In the genomic region with DNA sequence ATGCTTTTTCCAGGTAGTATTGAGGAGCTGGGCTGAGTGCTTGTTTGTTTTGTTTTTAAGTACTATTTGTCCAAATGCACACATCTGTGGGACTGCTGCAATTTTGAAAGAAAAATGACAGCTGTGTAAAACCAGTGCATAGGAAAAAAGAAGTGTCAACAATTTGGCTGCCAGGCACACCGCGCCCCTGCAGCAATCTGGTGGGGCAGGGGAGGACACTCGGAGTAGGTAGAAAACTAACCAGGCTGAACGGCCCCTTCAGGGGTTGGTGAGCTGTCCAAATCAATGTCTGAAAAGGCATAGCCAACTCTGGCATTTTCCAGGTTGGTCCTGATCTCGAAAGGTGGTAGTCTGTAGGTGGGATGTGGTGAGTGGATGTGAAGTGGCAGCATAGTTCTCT, we compare ENCODE assay signal across 12 cellular contexts. TPM values are rescaled to one million over a fixed set of nuclear protein-coding genes. Genes with fewer than 3 reads are reported as not detected.
DNase-seq lines count a peak whose midpoint lies in the region; ATAC-seq and TF ChIP-seq lines count a peak whose summit lies in the region.
"Had no signal": no experiment of that assay in that cellular context is flagged by ENCODE, and none has a peak within 500 bp of the region (broad histone marks: within the 10 kb centered on the region; RNA-seq: fewer than 3 reads in every experiment).

No MANE protein-coding gene starts in this region.

- TF ChIP-seq CTCF in astrocyte of the cerebellum (IDR thresholded peaks at IDR 0.05; ENCODE audit: low read depth, low read length, missing control alignments) = no peak

- in situ Hi-C loops in astrocyte of the cerebellum (cut with HindIII; ENCODE audit: low sequenced_read_pairs) = no loop called here

- no peak for DNase-seq in T-helper 1 cell
- DNase-seq in astrocyte of the cerebellum (ENCODE audit: low read depth) = no peak
- DNase-seq in immature natural killer cell = no peak
- DNase-seq in stimulated activated naive B cell treated with anti-CD40 and anti-IgM and Interleukin-4, amounts not matched to agents 10 μg/mL and 1 μg/mL and 100 μg/mL, for 72 hours = no peak
- no peak for DNase-seq in inferior parietal cortex (ENCODE audit: extremely low spot score)
- no peak for DNase-seq in GM19240 (ENCODE audit: insufficient read length, low spot score)
- DNase-seq: effector CD4-positive, alpha-beta T cell; HCEC 1CT; occipital lobe; stimulated activated CD8-positive, alpha-beta memory T cell treated with anti-CD3 and anti-CD28 coated beads, Interleukin-4, amount 100 ng/mL, for 48 hours had no signal

- H3K4me1 Mint-ChIP-seq in T-helper 1 cell treated with Interleukin-12 subunit alpha and Interleukin-12 subunit beta and Interleukin-4 antibody, amounts not matched to agents 30 μg/mL and 1 μg/mL, for 36 hours (ENCODE audit: low read depth) = no peaks in the 10 kb centered on the region
- H3K4me1 Mint-ChIP-seq in immature natural killer cell = peaks cover 15 to 17% of the 10 kb centered on the region in 2 donors
- H3K4me1 Mint-ChIP-seq in stimulated activated naive B cell treated with anti-CD40 and anti-IgM and Interleukin-4, amounts not matched to agents 10 μg/mL and 1 μg/mL and 100 μg/mL, for 72 hours = peaks cover 7 to 12% of the 10 kb centered on the region in 2 donors

- H3K4me3 Mint-ChIP-seq in T-helper 1 cell treated with Interleukin-12 subunit alpha and Interleukin-12 subunit beta and Interleukin-4 antibody, amounts not matched to agents 30 μg/mL and 1 μg/mL, for 36 hours = peak overlapping the region; percentile 73
- H3K4me3 Mint-ChIP-seq in immature natural killer cell = peak overlapping the region; percentile 73 to 90 (median 82)
- peak overlapping the region; percentile 87 for H3K4me3 Mint-ChIP-seq in stimulated activated naive B cell treated with anti-CD40 and anti-IgM and Interleukin-4, amounts not matched to agents 10 μg/mL and 1 μg/mL and 100 μg/mL, for 72 hours

- peak overlapping the region; percentile 26 for H3K27ac Mint-ChIP-seq in T-helper 1 cell treated with Interleukin-12 subunit alpha and Interleukin-12 subunit beta and Interleukin-4 antibody, amounts not matched to agents 30 μg/mL and 1 μg/mL, for 36 hours
- H3K27ac Mint-ChIP-seq in immature natural killer cell = peak overlapping the region in 2 of 6 donors; percentile 21 to 25
- H3K27ac Mint-ChIP-seq in stimulated activated naive B cell treated with anti-CD40 and anti-IgM and Interleukin-4, amounts not matched to agents 10 μg/mL and 1 μg/mL and 100 μg/mL, for 72 hours = peak overlapping the region; percentile 26

- H3K36me3 Mint-ChIP-seq in T-helper 1 cell treated with Interleukin-12 subunit alpha and Interleukin-12 subunit beta and Interleukin-4 antibody, amounts not matched to agents 30 μg/mL and 1 μg/mL, for 36 hours (ENCODE audit: low read depth) = no peaks in the 10 kb centered on the region
- H3K36me3 Mint-ChIP-seq in immature natural killer cell = no peaks in the 10 kb centered on the region
- H3K36me3 Mint-ChIP-seq in stimulated activated naive B cell treated with anti-CD40 and anti-IgM and Interleukin-4, amounts not matched to agents 10 μg/mL and 1 μg/mL and 100 μg/mL, for 72 hours = no peaks in the 10 kb centered on the region

- no peaks in the 10 kb centered on the region for H3K9me3 Mint-ChIP-seq in T-helper 1 cell treated with Interleukin-12 subunit alpha and Interleukin-12 subunit beta and Interleukin-4 antibody, amounts not matched to agents 30 μg/mL and 1 μg/mL, for 36 hours
- H3K9me3 Mint-ChIP-seq in immature natural killer cell = peaks cover 0 to 2% (median 0%) of the 10 kb centered on the region in 6 donors
- peaks cover 0 to 5% of the 10 kb centered on the region in 2 donors for H3K9me3 Mint-ChIP-seq in stimulated activated naive B cell treated with anti-CD40 and anti-IgM and Interleukin-4, amounts not matched to agents 10 μg/mL and 1 μg/mL and 100 μg/mL, for 72 hours

- ATAC-seq in stimulated activated naive B cell treated with anti-CD40 and anti-IgM and Interleukin-4, amounts not matched to agents 10 μg/mL and 1 μg/mL and 100 μg/mL, for 72 hours (replicated peaks) = no peak
- no peak for ATAC-seq in GM18502 (IDR thresholded peaks at IDR 0.05; ENCODE audit: poor library complexity, unreplicated experiment)

- H3K4me3 ChIP-seq in astrocyte of the cerebellum (ENCODE audit: low read depth, low read length) = peak overlapping the region; percentile 65

- H3K27me3 Mint-ChIP-seq in T-helper 1 cell treated with Interleukin-12 subunit alpha and Interleukin-12 subunit beta and Interleukin-4 antibody, amounts not matched to agents 30 μg/mL and 1 μg/mL, for 36 hours (ENCODE audit: low read depth) = peaks cover 4% of the 10 kb centered on the region
- peaks cover 0 to 5% (median 2%) of the 10 kb centered on the region in 3 donors for H3K27me3 Mint-ChIP-seq in immature natural killer cell (ENCODE audit: low read depth in 3 of 3)
- no peaks in the 10 kb centered on the region for H3K27me3 Mint-ChIP-seq in stimulated activated naive B cell treated with anti-CD40 and anti-IgM and Interleukin-4, amounts not matched to agents 10 μg/mL and 1 μg/mL and 100 μg/mL, for 72 hours

RNA-seq across cellular contexts. Expression of a gene that starts 1.1 kb away (rescaled TPM):
- 10 to 100 TPM; 26.3 to 34.0 (median 26.4) TPM for polyA plus RNA-seq in immature natural killer cell
